ENCODE assay signal across 8 cellular contexts in genomic region chr2:37671013-37671815, GRCh38. TPM values are rescaled to one million over a fixed set of nuclear protein-coding genes. Genes with fewer than 3 reads are reported as not detected.
A peak's percentile ranks its signal among the peaks of the same experiment; 100 is the strongest.
DNase-seq lines count a peak whose midpoint lies in the region; ATAC-seq, FAIRE-seq and TF ChIP-seq lines count a peak whose summit lies in the region.

Gene CDC42EP3, minus strand, starts transcription at chr2:37671642. Its CDS starts 25,055 bp downstream, at chr2:37646587.

- CTCF ChIA-PET in H1 (lab: Charles Lee; ENCODE audit: partially characterized antibody) = interaction anchor here (0.7 to 2.3 kb wide), 4 partner anchors 14 to 256 kb away, joined by 3 to 12 read pairs (median 3); no protein-coding TSS in a partner anchor

- TF ChIP-seq POLR2A in H1 (IDR thresholded peaks at IDR 0.05; ENCODE audit: control extremely low read depth in 1 of 2, low read depth in 2 of 2, low read length in 2 of 2) = peak in 1 of 2 experiments; percentile 68; a peak in 1 of 3 replicates

- H3K79me1 ChIP-seq in H1 (ENCODE audit: low read depth, low read length) = no peaks in the 10 kb centered on the region; the same call in 1 of the 2 replicates

- no peak; a peak in 1 of 4 replicates for TF ChIP-seq RAD21 in H1 (IDR thresholded peaks at IDR 0.05 in 1 of 2, conservative IDR thresholded peaks at IDR 0.05 in 1 of 2; ENCODE audit: low read depth in 2 of 2, low read length in 2 of 2)

- H3K56ac ChIP-seq in H1 (replicated peaks; ENCODE audit: insufficient read length, low read depth, low read length) = peak within 1 kb of the TSS; percentile 55

- no peak for TF ChIP-seq EP300 in H1 (IDR thresholded peaks at IDR 0.05; ENCODE audit: borderline replicate concordance in 1 of 2, low read depth in 2 of 2, low read length in 2 of 2)

- H4K20me1 ChIP-seq in H1 (replicated peaks in 1 of 2; ENCODE audit: control insufficient read depth in 1 of 2, insufficient read depth in 2 of 2, low read length in 2 of 2) = peaks cover 2 to 18% of the 10 kb centered on the region in 2 experiments

- H4K5ac ChIP-seq in H1 (ENCODE audit: insufficient read length, low read depth, low read length) = peak within 1 kb of the TSS; percentile 67

- no peaks in the 10 kb centered on the region for H3K27me3 ChIP-seq in H1 (replicated peaks in 1 of 4; ENCODE audit: control insufficient read depth in 3 of 4, extremely low read depth in 1 of 4, insufficient read depth in 3 of 4, low read length in 3 of 4)

- 2% methylated on average over 44 of the region's 90 CpGs; no CpG with 5 or more reads in 1 of the 2 experiments for WGBS in H1 (ENCODE audit: extremely low coverage in 1 of 2, insufficient coverage in 1 of 2, insufficient read length in 1 of 2, insufficient replicate concordance in 2 of 2, low coverage in 1 of 2, low lambda C conversion rate in 2 of 2, missing lambda C conversion rate in 1 of 2), 2 experiments

- no peak within 1 kb of the TSS for H3K23ac ChIP-seq in H1 (ENCODE audit: insufficient read length)

- peaks cover 8 to 50% of the 10 kb centered on the region in 2 experiments for H3K79me2 ChIP-seq in H1 (ENCODE audit: control insufficient read depth in 1 of 2, insufficient read depth in 2 of 2, low read length in 2 of 2)

- H3K27ac ChIP-seq in H1 (ENCODE audit: low read depth, low read length) = peak within 1 kb of the TSS; percentile 65

- no peak within 1 kb of the TSS; the same call in 1 of the 2 replicates for H2BK15ac ChIP-seq in H1 (ENCODE audit: low read length)

- TF ChIP-seq CTCF in H1 (IDR thresholded peaks at IDR 0.05; ENCODE audit: control extremely low read depth in 1 of 3, insufficient read depth in 1 of 3, low read depth in 1 of 3, low read length in 3 of 3) (no peak), mucosa of descending colon (IDR thresholded peaks at IDR 0.05) (no peak)

- POLR2A ChIA-PET in H1 (lab: Charles Lee; ENCODE audit: partially characterized antibody) = interaction anchor here (0.7 to 2.8 kb wide), 10 partner anchors 9 to 275 kb away, joined by 3 to 18 read pairs (median 6); partner anchors contain the start of gene RMDN2

- peak within 1 kb of the TSS; percentile 68 to 89 for H3K4me2 ChIP-seq in H1 (ENCODE audit: insufficient read depth in 1 of 2, low read depth in 2 of 2, low read length in 2 of 2)

- intact Hi-C loops in mucosa of descending colon (cut with DNase I, micrococcal nuclease) = loop anchor here in 1 of 2 donors (10.0 kb wide), 1 partner anchor 114 kb away; no protein-coding TSS in a partner anchor

- H3K36me3 ChIP-seq in H1 (ENCODE audit: control insufficient read depth in 2 of 4, insufficient read depth in 4 of 4, low read length in 3 of 4) (0 out of 8 replicates have a peak, but pooled peaks cover 0 to 3% (median 0%) of the 10 kb centered on the region in 4 experiments), mucosa of descending colon (ENCODE audit: low read depth) (no peaks in the 10 kb centered on the region)

- H4K8ac ChIP-seq in H1 (ENCODE audit: extremely low read depth, insufficient read depth, low read length) = peak within 1 kb of the TSS; percentile 90

- DNase-seq in SKM-1 treated with dmso at 0.1 percent for 144 hours (lab: John Stamatoyannopoulos, UW; ENCODE audit: unreplicated experiment) (peak; percentile 34), SKM-1 (lab: John Stamatoyannopoulos, UW; ENCODE audit: unreplicated experiment) (no peak), NCI-H510A (lab: John Stamatoyannopoulos, UW) (peak; percentile 48), H1 (ENCODE audit: low read depth in 1 of 2, low spot score in 2 of 2) (peak in 1 of 2 experiments; percentile 76), mucosa of descending colon (peak; percentile 78 to 88 (median 85))
- peak; percentile 19 to 67 for DNase-seq in activated CD8-positive, alpha-beta memory T cell treated with anti-CD3 and anti-CD28 coated beads for 1 hour (ENCODE audit: extremely low read depth in 1 of 2, low read depth in 1 of 2)
- peak; percentile 41 to 50 for DNase-seq in stimulated activated CD8-positive, alpha-beta memory T cell treated with anti-CD3 and anti-CD28 coated beads, Interleukin-7, amount 100 ng/mL, for 48 hours (ENCODE audit: extremely low read depth in 1 of 2, low read depth in 1 of 2)

- no peak within 1 kb of the TSS; the same call in 1 of the 2 replicates for H2AK5ac ChIP-seq in H1 (ENCODE audit: low read depth, low read length)

- no peak for FAIRE-seq in H1 (lab: Jason Lieb, UNC)

- no peak within 1 kb of the TSS for H3K14ac ChIP-seq in H1 (ENCODE audit: insufficient read length)

- H3K4me3 ChIP-seq in H1 (ENCODE audit: extremely low read depth in 1 of 4, insufficient read depth in 2 of 4, low read depth in 3 of 4, low read length in 4 of 4) = peak within 1 kb of the TSS; percentile 77 to 98 (median 84)
- H3K4me3 ChIP-seq in mucosa of descending colon = peak within 1 kb of the TSS; percentile 72

- peak within 1 kb of the TSS; percentile 56 to 72 (median 66); a peak in 6 of 7 replicates for H3K9ac ChIP-seq in H1 (replicated peaks in 1 of 4; ENCODE audit: extremely low read depth in 1 of 4, low read depth in 3 of 4, low read length in 3 of 4)

- H2BK5ac ChIP-seq in H1 (ENCODE audit: low read depth, low read length) = peak within 1 kb of the TSS; percentile 38; the same call in 1 of the 2 replicates

- ATAC-seq in HG02981 (IDR thresholded peaks at IDR 0.05; ENCODE audit: unreplicated experiment) = peak; percentile 41
- peak; percentile 86 for ATAC-seq in mucosa of descending colon

- H2BK120ac ChIP-seq in H1 (replicated peaks; ENCODE audit: low read depth, low read length) = no peak within 1 kb of the TSS

- H2BK20ac ChIP-seq in H1 (ENCODE audit: low read length) = no peak within 1 kb of the TSS

- H2AFZ ChIP-seq in H1 (ENCODE audit: low read length) = no peak within 1 kb of the TSS

- H3K18ac ChIP-seq in H1 (ENCODE audit: extremely low read depth, low read length) = peak within 1 kb of the TSS; percentile 79

- H3K23me2 ChIP-seq in H1 (ENCODE audit: low read depth, low read length) = peaks cover 10% of the 10 kb centered on the region

- H3K9me3 ChIP-seq in H1 (ENCODE audit: insufficient read depth in 2 of 2, low read depth in 1 of 2, low read length in 1 of 2) (no peaks in the 10 kb centered on the region), mucosa of descending colon (no peaks in the 10 kb centered on the region)

- H3K4ac ChIP-seq in H1 (replicated peaks; ENCODE audit: insufficient read length, low read depth, low read length) = peak within 1 kb of the TSS; percentile 40

- H3K4me1 ChIP-seq in H1 (replicated peaks in 1 of 4; ENCODE audit: control insufficient read depth in 3 of 4, insufficient read depth in 4 of 4, low read length in 3 of 4) (peaks cover 2 to 12% (median 10%) of the 10 kb centered on the region in 4 experiments; a peak in 6 of 7 replicates), mucosa of descending colon (ENCODE audit: low read depth) (peaks cover 3% of the 10 kb centered on the region)

- peak within 1 kb of the TSS; percentile 81 for H4K91ac ChIP-seq in H1 (replicated peaks; ENCODE audit: insufficient read length, low read length)

- H2BK12ac ChIP-seq in H1 (ENCODE audit: low read depth, low read length) = peak within 1 kb of the TSS; percentile 46; the same call in 1 of the 2 replicates

TF ChIP-seq in H1, 55 proteins besides CTCF, POLR2A, EP300 and RAD21 (continues in another document):
- TF ChIP-seq TBP (IDR thresholded peaks at IDR 0.05; ENCODE audit: low read depth, low read length) = peak; percentile 37; the same call in 1 of the 2 replicates
- no peak for TF ChIP-seq CBX8 (IDR thresholded peaks at IDR 0.05; ENCODE audit: borderline replicate concordance, low read depth, low read length)
- no peak for TF ChIP-seq GTF2F1 (IDR thresholded peaks at IDR 0.05; ENCODE audit: borderline replicate concordance, low read depth, low read length)
- TF ChIP-seq YY1 (IDR thresholded peaks at IDR 0.05; ENCODE audit: low read depth, low read length) = no peak
- TF ChIP-seq CHD2 (IDR thresholded peaks at IDR 0.05; ENCODE audit: low read length) = no peak
- no peak for TF ChIP-seq SP4 (IDR thresholded peaks at IDR 0.05; ENCODE audit: low read length)
- TF ChIP-seq BRCA1 (IDR thresholded peaks at IDR 0.05; ENCODE audit: low read depth, low read length) = no peak
- TF ChIP-seq JUN (IDR thresholded peaks at IDR 0.05; ENCODE audit: low read depth, low read length) = no peak
- TF ChIP-seq ASH2L (IDR thresholded peaks at IDR 0.05; ENCODE audit: low read length) = peak; percentile 62
- no peak for TF ChIP-seq GABPA (IDR thresholded peaks at IDR 0.05; ENCODE audit: borderline replicate concordance, insufficient read depth, low read length)
- no peak for TF ChIP-seq E2F6 (IDR thresholded peaks at IDR 0.05)
- TF ChIP-seq BCL11A (IDR thresholded peaks at IDR 0.05; ENCODE audit: low read depth in 2 of 2, low read length in 2 of 2) = no peak
- no peak for TF ChIP-seq TEAD4 (IDR thresholded peaks at IDR 0.05; ENCODE audit: low read depth, low read length)
- TF ChIP-seq USF2 (IDR thresholded peaks at IDR 0.05; ENCODE audit: low read length) = no peak
- no peak for TF ChIP-seq HDAC6 (IDR thresholded peaks at IDR 0.05; ENCODE audit: low read depth, low read length)
- no peak for TF ChIP-seq RNF2 (IDR thresholded peaks at IDR 0.05; ENCODE audit: borderline replicate concordance, low read depth, low read length, missing control alignments, poor library complexity, severe bottlenecking)

RNA-seq across cellular contexts. Expression of gene CDC42EP3, which starts in this region (rescaled TPM):
- total RNA-seq in H1 (2021; fragmentation: NEBNext Ultra II Directional; extraction: Animal tissue kit (Norgen Biotek cat#: 25700)) = 24.7 and 25.2 TPM in 2 replicates
- 18.4 and 19.3 TPM in 2 replicates for polyA plus RNA-seq in H1 (2011; rRNA removed)
- polyA plus RNA-seq in H1 (2011; cell fraction: cytosol; rRNA removed) = 19.7 TPM
- polyA plus RNA-seq in H1 (2011; cell fraction: nucleus; rRNA removed) = 23.3 TPM
- 12.0 to 23.5 TPM (median 15.7 TPM) in 4 replicates for polyA plus RNA-seq in H1 (2012, experiment 1 of 2)
- 7.4 TPM for polyA plus RNA-seq in H1 (2012, experiment 2 of 2)
- 23.5 TPM for polyA plus RNA-seq in H1 (2013, experiment 1 of 2)
- polyA plus RNA-seq in H1 (2013, experiment 2 of 2) = 27.0 TPM
- 25.5 and 26.6 TPM in 2 replicates for polyA minus RNA-seq in H1 (2011; rRNA and poly(A)+ RNA removed)
- 10.1 TPM for polyA minus RNA-seq in H1 (2011; cell fraction: cytosol; rRNA and poly(A)+ RNA removed)
- polyA minus RNA-seq in H1 (2011; cell fraction: nucleus; rRNA and poly(A)+ RNA removed) = 23.3 TPM
- total RNA-seq in mucosa of descending colon = 10 to 100 TPM; 27.9 to 67.0 (median 30.1) TPM
